Comparison of ENCODE assay signal across 10 cellular contexts in genomic region chr2:144630459-144631215, GRCh38.
DNase-seq lines count a peak whose midpoint lies in the region; ATAC-seq and TF ChIP-seq lines count a peak whose summit lies in the region.
"Had no signal": no experiment of that assay in that cellular context is flagged by ENCODE, and none has a peak within 500 bp of the region (broad histone marks: within the 10 kb centered on the region; RNA-seq: fewer than 3 reads in every experiment).

No MANE protein-coding gene starts in this region.

- DNase-seq in fibroblast of pulmonary artery (ENCODE audit: low read depth) (peak; percentile 12), upper lobe of right lung (no peak), cerebellum (ENCODE audit: low spot score) (no peak), OCI-M2 (lab: John Stamatoyannopoulos, UW; ENCODE audit: unreplicated experiment) (no peak), NCI-H2227 treated with DMSO at 0.1 percent for 48 hours (lab: John Stamatoyannopoulos, UW) (no peak)
- DNase-seq: activated T-cell treated with anti-CD3 and anti-CD28 coated beads, Interleukin-2, amount 50 U/mL, for 1 hour had no signal

- H3K4me3 ChIP-seq in fibroblast of pulmonary artery (replicated peaks; ENCODE audit: low read depth, low read length) (no peak overlapping the region), upper lobe of right lung (no peak overlapping the region)
- H3K4me3 ChIP-seq: lung had no signal

- no peaks in the 10 kb centered on the region for H3K9me3 ChIP-seq in upper lobe of right lung

- H3K36me3 ChIP-seq in upper lobe of right lung = no peaks in the 10 kb centered on the region

- intact Hi-C loops in upper lobe of right lung (cut with DNase I) = no loop called here

- H3K27ac ChIP-seq in upper lobe of right lung = no peak overlapping the region

- TF ChIP-seq CTCF in fibroblast of pulmonary artery (IDR thresholded peaks at IDR 0.05; ENCODE audit: low read length, missing control alignments) (no peak), upper lobe of right lung (IDR thresholded peaks at IDR 0.05) (no peak)

- ATAC-seq in GM18511 (IDR thresholded peaks at IDR 0.05; ENCODE audit: unreplicated experiment) (peak; percentile 98), GM21447 (IDR thresholded peaks at IDR 0.05; ENCODE audit: unreplicated experiment) (peak; percentile 86), HG03175 (IDR thresholded peaks at IDR 0.05; ENCODE audit: unreplicated experiment) (peak; percentile 95), upper lobe of right lung (no peak)

- H3K4me1 ChIP-seq in upper lobe of right lung = no peaks in the 10 kb centered on the region

- no peaks in the 10 kb centered on the region for H3K27me3 ChIP-seq in upper lobe of right lung
